Comparison of ENCODE assay signal across 8 cellular contexts in genomic region chr22:24427500-24428164, GRCh38.
DNase-seq lines count a peak whose midpoint lies in the region; ATAC-seq lines count a peak whose summit lies in the region.

ADORA2A (plus strand) TSS chr22:24427599; CDS start chr22:24433405, 5,806 bp downstream.

- ATAC-seq in GM18867 (IDR thresholded peaks at IDR 0.05; ENCODE audit: unreplicated experiment) (peak; percentile 52), HG03060 (IDR thresholded peaks at IDR 0.05; ENCODE audit: low read depth, unreplicated experiment) (peak; percentile 59)
- peak; percentile 86 for ATAC-seq in effector memory CD8-positive, alpha-beta T cell (replicated peaks)

- H3K36me3 Mint-ChIP-seq in effector memory CD8-positive, alpha-beta T cell (ENCODE audit: insufficient read depth): peaks cover 25% of the 10 kb centered on the region

- peak; percentile 81 to 86 for DNase-seq in activated CD4-positive, alpha-beta T cell treated with anti-CD3 and anti-CD28 coated beads for 4 hours
- peak; percentile 81 to 85 (median 81) for DNase-seq in effector memory CD8-positive, alpha-beta T cell
- DNase-seq in stimulated activated CD4-positive, alpha-beta T cell treated with anti-CD3 and anti-CD28 coated beads, TNF-alpha, amount 100 ng/mL, for 48 hours (ENCODE audit: low read depth in 3 of 3): peak; percentile 55 to 82 (median 75)
- DNase-seq in NOMO-1 (lab: John Stamatoyannopoulos, UW; ENCODE audit: unreplicated experiment in 2 of 2): no peak
- DNase-seq in GOT3 (lab: John Stamatoyannopoulos, UW): no peak
- no peak for DNase-seq in NCI-H345 (lab: John Stamatoyannopoulos, UW)

- peaks cover 59% of the 10 kb centered on the region in 2 donors for H3K4me1 Mint-ChIP-seq in effector memory CD8-positive, alpha-beta T cell (ENCODE audit: low read depth in 2 of 2)

- no peaks in the 10 kb centered on the region for H3K27me3 Mint-ChIP-seq in effector memory CD8-positive, alpha-beta T cell

- H3K27ac Mint-ChIP-seq in effector memory CD8-positive, alpha-beta T cell: peak within 1 kb of the TSS; percentile 96 to 98

- H3K9me3 Mint-ChIP-seq in effector memory CD8-positive, alpha-beta T cell: no peaks in the 10 kb centered on the region

- peak within 1 kb of the TSS; percentile 86 to 89 for H3K4me3 Mint-ChIP-seq in effector memory CD8-positive, alpha-beta T cell

Comparison
In these comparisons a context has a peak if more than half of its experiments do, and no peak if none do; other contexts are left out.
1. DNase-seq: peak in activated CD4-positive, alpha-beta T cell treated with anti-CD3 and anti-CD28 coated beads for 4 hours (2 of 2), effector memory CD8-positive, alpha-beta T cell (3 of 3) and stimulated activated CD4-positive, alpha-beta T cell treated with anti-CD3 and anti-CD28 coated beads, TNF-alpha, amount 100 ng/mL, for 48 hours (3 of 3); none in NOMO-1 (0 of 2), GOT3 (single experiment) and NCI-H345 (single experiment).
2. Peak in every context shown above with its lines, with median percentiles within 50 percentile points of each other: ATAC-seq.